In genomic region chr10:132643709-132644543, GRCh38 we compare ENCODE assay signal across 20 cellular contexts.
DNase-seq lines count a peak whose midpoint lies in the region; ATAC-seq and TF ChIP-seq lines count a peak whose summit lies in the region.
"Had no signal": no experiment of that assay in that cellular context is flagged by ENCODE, and none has a peak within 500 bp of the region (broad histone marks: within the 10 kb centered on the region; RNA-seq: fewer than 3 reads in every experiment).

No MANE protein-coding gene starts in this region.

- H3K4me1 ChIP-seq in BLaER1 (peaks cover 61% of the 10 kb centered on the region), NT2/D1 (ENCODE audit: insufficient read depth, insufficient read length) (no peaks in the 10 kb centered on the region)
- H3K4me1 ChIP-seq: SJSA1 had no signal

- H3K4me2 ChIP-seq in BLaER1 = peak overlapping the region; percentile 63

- peaks cover 99% of the 10 kb centered on the region for H4K20me1 ChIP-seq in BLaER1

- H3K9me3 ChIP-seq in BLaER1 = peaks cover 16% of the 10 kb centered on the region
- no peaks in the 10 kb centered on the region for H3K9me3 ChIP-seq in NT2/D1 (ENCODE audit: insufficient read depth, low read length)
- H3K9me3 ChIP-seq: SJSA1, upper lobe of left lung had no signal

- H3K27ac ChIP-seq in BLaER1 = no peak overlapping the region
- H3K27ac ChIP-seq: SJSA1, upper lobe of left lung had no signal

- H3K9ac ChIP-seq in BLaER1 (no peak overlapping the region), NT2/D1 (ENCODE audit: insufficient read length, low read depth) (peak overlapping the region; percentile 42)

- ATAC-seq in esophagus mucosa (peak; percentile 49), omental fat pad (ENCODE audit: low FRiP score) (no peak), HG03280 (IDR thresholded peaks at IDR 0.05; ENCODE audit: unreplicated experiment) (no peak), HG03571 (IDR thresholded peaks at IDR 0.05; ENCODE audit: unreplicated experiment) (no peak)
- no peak for ATAC-seq in stimulated activated naive CD8-positive, alpha-beta T cell treated with anti-CD3 and anti-CD28 coated beads, Interleukin-15, Interleukin-2, amounts not matched to agents 100 U/mL and 50 U/mL, for 24 hours
- ATAC-seq: K562 had no signal

- H3K36me3 ChIP-seq in BLaER1 (peaks cover 21% of the 10 kb centered on the region; the same call in 1 of the 2 replicates), NT2/D1 (ENCODE audit: insufficient read depth, insufficient read length, low read length) (peaks cover 4% of the 10 kb centered on the region)
- H3K36me3 ChIP-seq: SJSA1 had no signal

- no peak for TF ChIP-seq CTCF in omental fat pad (IDR thresholded peaks at IDR 0.05)

- peaks cover 30% of the 10 kb centered on the region for H3K27me3 ChIP-seq in BLaER1
- no peaks in the 10 kb centered on the region for H3K27me3 ChIP-seq in NT2/D1 (ENCODE audit: insufficient read depth, insufficient read length)
- H3K27me3 ChIP-seq: upper lobe of left lung had no signal

- no peak for DNase-seq in NT2/D1 (ENCODE audit: low read depth, low spot score)
- peak; percentile 13 for DNase-seq in omental fat pad (ENCODE audit: low spot score)
- DNase-seq in stimulated activated naive CD8-positive, alpha-beta T cell treated with anti-CD3 and anti-CD28 coated beads, Interleukin-15, Interleukin-2, amounts not matched to agents 100 U/mL and 50 U/mL, for 24 hours = no peak
- no peak for DNase-seq in HCEC 1CT
- DNase-seq: activated naive CD8-positive, alpha-beta T cell treated with anti-CD3 and anti-CD28 coated beads for 36 hours; activated T-cell treated with anti-CD3 and anti-CD28 coated beads, Interleukin-2, amount 50 U/mL, for 1 hour; GF-D8; immature natural killer cell; midbrain; NCI-H1092; NCI-H2227 treated with DMSO at 0.1 percent for 48 hours; stimulated activated CD4-positive, alpha-beta T cell treated with anti-CD3 and anti-CD28 coated beads, Interleukin-4, amount 100 ng/mL, for 24 hours; T1000; upper lobe of left lung had no signal

- H3K4me3 ChIP-seq in BLaER1 (no peak overlapping the region), NT2/D1 (ENCODE audit: insufficient read length, low read depth) (no peak overlapping the region)
- H3K4me3 ChIP-seq: K562, SJSA1, upper lobe of left lung had no signal
